ENCODE assay signal across 11 cellular contexts in genomic region chrX:19624754-19625153, GRCh38.
DNase-seq lines count a peak whose midpoint lies in the region; ATAC-seq and TF ChIP-seq lines count a peak whose summit lies in the region.
"Had no signal": no experiment of that assay in that cellular context is flagged by ENCODE, and none has a peak within 500 bp of the region (broad histone marks: within the 10 kb centered on the region; RNA-seq: fewer than 3 reads in every experiment).

No MANE protein-coding gene starts in this region.

- intact Hi-C loops in upper lobe of right lung (cut with DNase I): no loop called here

- no peak overlapping the region for H2BK5ac ChIP-seq in H9 (ENCODE audit: insufficient read length, low read length)

- no peak overlapping the region for H2BK20ac ChIP-seq in H9 (ENCODE audit: low read depth, low read length, poor library complexity, severe bottlenecking)

- peak overlapping the region; percentile 15 to 84 (median 48) for H3K27ac Mint-ChIP-seq in CD4-positive, CD25-positive, alpha-beta regulatory T cell
- peak overlapping the region in 2 of 3 experiments; percentile 19 to 85; a peak in 1 of 7 replicates for H3K27ac Mint-ChIP-seq in H9
- peak overlapping the region; percentile 45 to 81 for H3K27ac Mint-ChIP-seq in T-cell
- H3K27ac Mint-ChIP-seq: WTC11 had no signal

- no peaks in the 10 kb centered on the region for H3K79me1 ChIP-seq in H9 (ENCODE audit: insufficient read depth, low read depth, low read length, poor library complexity, severe bottlenecking)

- no peak overlapping the region for H2AK5ac ChIP-seq in H9 (ENCODE audit: insufficient read length, low read length)

- H3T11ph ChIP-seq in H9 (ENCODE audit: low read length): no peak overlapping the region

- CTCF ChIA-PET in T-cell (lab: Charles Lee): no interaction called here

- H3K9me3 Mint-ChIP-seq in CD4-positive, CD25-positive, alpha-beta regulatory T cell: peaks cover 0 to 2% (median 0%) of the 10 kb centered on the region in 7 donors
- peaks cover 67 to 72% of the 10 kb centered on the region in 2 experiments for H3K9me3 Mint-ChIP-seq in H9
- no peaks in the 10 kb centered on the region for H3K9me3 Mint-ChIP-seq in T-cell
- H3K9me3 Mint-ChIP-seq: WTC11 had no signal

- DNase-seq in CD4-positive, CD25-positive, alpha-beta regulatory T cell: no peak
- DNase-seq in H9: no peak
- no peak for DNase-seq in T-cell
- DNase-seq in epithelial cell of prostate (ENCODE audit: low read depth, low spot score): no peak
- no peak for DNase-seq in upper lobe of right lung
- no peak for DNase-seq in NCI-H446 (lab: John Stamatoyannopoulos, UW)
- DNase-seq: cortex of kidney, foreskin melanocyte had no signal

- peaks cover 11% of the 10 kb centered on the region for H3K36me3 Mint-ChIP-seq in CD4-positive, CD25-positive, alpha-beta regulatory T cell
- H3K36me3 Mint-ChIP-seq in H9 (ENCODE audit: insufficient read depth in 1 of 3, low read depth in 3 of 3) (no peaks in the 10 kb centered on the region; a peak in 1 of 7 replicates), T-cell (peaks cover 27% of the 10 kb centered on the region)
- H3K36me3 Mint-ChIP-seq: WTC11 had no signal

- H4K8ac ChIP-seq in H9 (replicated peaks; ENCODE audit: insufficient read length, low read depth, low read length): no peak overlapping the region

- POLR2A ChIA-PET in T-cell (lab: Charles Lee): no interaction called here

- H3K36me3 ChIP-seq in CD4-positive, CD25-positive, alpha-beta regulatory T cell (ENCODE audit: control insufficient read depth, insufficient read depth, low read length): peaks cover 24% of the 10 kb centered on the region
- H3K36me3 ChIP-seq in upper lobe of right lung: no peaks in the 10 kb centered on the region

- no peak overlapping the region for H2BK120ac ChIP-seq in H9 (ENCODE audit: low read depth, low read length, poor library complexity, severe bottlenecking)

- H3K18ac ChIP-seq in H9 (ENCODE audit: insufficient read length, low read depth, low read length): no peak overlapping the region

- H4K91ac ChIP-seq in H9 (ENCODE audit: insufficient read length, low read depth, low read length): no peak overlapping the region

- H3K23ac ChIP-seq in H9 (ENCODE audit: insufficient read length, low read depth, low read length): no peak overlapping the region

- H3K4me1 ChIP-seq in CD4-positive, CD25-positive, alpha-beta regulatory T cell (ENCODE audit: control insufficient read depth, insufficient read depth, low read length, poor library complexity, severe bottlenecking): peaks cover 23% of the 10 kb centered on the region
- H3K4me1 ChIP-seq in H9 (ENCODE audit: insufficient read depth, low read length) (no peaks in the 10 kb centered on the region), upper lobe of right lung (no peaks in the 10 kb centered on the region)

- peaks cover 5 to 57% (median 31%) of the 10 kb centered on the region in 4 donors for H3K4me1 Mint-ChIP-seq in CD4-positive, CD25-positive, alpha-beta regulatory T cell
- peaks cover 0 to 7% of the 10 kb centered on the region in 2 experiments; a peak in 2 of 4 replicates for H3K4me1 Mint-ChIP-seq in H9
- H3K4me1 Mint-ChIP-seq in T-cell: peaks cover 28 to 61% (median 56%) of the 10 kb centered on the region in 3 donors

- H2BK12ac ChIP-seq in H9 (ENCODE audit: insufficient read length, low read depth, low read length): no peak overlapping the region

- H3K4ac ChIP-seq in H9 (ENCODE audit: low read depth, low read length): no peak overlapping the region

- no peak overlapping the region for H3K9ac ChIP-seq in H9 (ENCODE audit: extremely low read depth, insufficient read length, low read length)

- no peak overlapping the region for H3K56ac ChIP-seq in H9 (ENCODE audit: insufficient read length, low read depth, low read length)

- no peaks in the 10 kb centered on the region for H3K23me2 ChIP-seq in H9 (ENCODE audit: insufficient read length, low read depth, low read length, poor library complexity, severe bottlenecking)

- no peak for ATAC-seq in CD4-positive, CD25-positive, alpha-beta regulatory T cell (ENCODE audit: low read depth in 2 of 2)
- no peak for ATAC-seq in T-cell (replicated peaks in 1 of 4)
- ATAC-seq in upper lobe of right lung: no peak
- ATAC-seq in HG02763 (IDR thresholded peaks at IDR 0.05; ENCODE audit: unreplicated experiment): no peak
- ATAC-seq in HG02610 (IDR thresholded peaks at IDR 0.05; ENCODE audit: unreplicated experiment): no peak
- ATAC-seq: WTC11 had no signal

- H3K4me3 Mint-ChIP-seq in CD4-positive, CD25-positive, alpha-beta regulatory T cell: no peak overlapping the region
- H3K4me3 Mint-ChIP-seq in H9 (no peak overlapping the region), T-cell (no peak overlapping the region)
- H3K4me3 Mint-ChIP-seq: WTC11 had no signal

- H3K14ac ChIP-seq in H9 (ENCODE audit: insufficient read depth, low read length): no peak overlapping the region

- no peak overlapping the region for H3K4me2 ChIP-seq in H9 (ENCODE audit: insufficient read depth, insufficient read length, low read length)

- H3K9me3 ChIP-seq in CD4-positive, CD25-positive, alpha-beta regulatory T cell (ENCODE audit: control insufficient read depth in 2 of 2, low read length in 2 of 2): no peaks in the 10 kb centered on the region
- peaks cover 31% of the 10 kb centered on the region for H3K9me3 ChIP-seq in H9 (ENCODE audit: control insufficient read depth, low read depth, low read length)
- H3K9me3 ChIP-seq in upper lobe of right lung: no peaks in the 10 kb centered on the region

- H3K27me3 Mint-ChIP-seq in CD4-positive, CD25-positive, alpha-beta regulatory T cell: no peaks in the 10 kb centered on the region
- H3K27me3 Mint-ChIP-seq in H9 (ENCODE audit: low read depth) (no peaks in the 10 kb centered on the region), T-cell (no peaks in the 10 kb centered on the region)

- H4K20me1 ChIP-seq in H9 (ENCODE audit: control insufficient read depth, insufficient read depth, insufficient read length): no peaks in the 10 kb centered on the region

- no peak overlapping the region for H3K27ac ChIP-seq in CD4-positive, CD25-positive, alpha-beta regulatory T cell (ENCODE audit: insufficient read depth, low read length, poor library complexity, severe bottlenecking)
- H3K27ac ChIP-seq in H9 (ENCODE audit: insufficient read length, low read depth, low read length): no peak overlapping the region
- H3K27ac ChIP-seq in epithelial cell of prostate: peak overlapping the region; percentile 74
- H3K27ac ChIP-seq in upper lobe of right lung: no peak overlapping the region

- no peak overlapping the region for H2AFZ ChIP-seq in H9 (ENCODE audit: low read length)

- no peak overlapping the region for H3K4me3 ChIP-seq in CD4-positive, CD25-positive, alpha-beta regulatory T cell (ENCODE audit: low read depth, low read length)
- H3K4me3 ChIP-seq in upper lobe of right lung: no peak overlapping the region

- H4K5ac ChIP-seq in H9 (ENCODE audit: insufficient read length, low read depth, low read length): no peak overlapping the region

- no peak overlapping the region for H2BK15ac ChIP-seq in H9 (ENCODE audit: low read depth, low read length)

- TF ChIP-seq CTCF in H9 (conservative IDR thresholded peaks at IDR 0.05) (no peak), upper lobe of right lung (IDR thresholded peaks at IDR 0.05) (no peak)

- no peaks in the 10 kb centered on the region for H3K27me3 ChIP-seq in CD4-positive, CD25-positive, alpha-beta regulatory T cell (ENCODE audit: control insufficient read depth, insufficient read depth, low read length)
- H3K27me3 ChIP-seq in H9 (ENCODE audit: insufficient read depth, low read length) (no peaks in the 10 kb centered on the region), upper lobe of right lung (no peaks in the 10 kb centered on the region)

- no CpG with 5 or more reads among the region's 3 CpGs for WGBS in H9 (ENCODE audit: extremely low coverage, insufficient read length, low lambda C conversion rate)

- no peaks in the 10 kb centered on the region for H3K79me2 ChIP-seq in H9 (ENCODE audit: insufficient read depth, low read length)
